ENCODE assay signal across 8 cellular contexts in the genomic region with DNA sequence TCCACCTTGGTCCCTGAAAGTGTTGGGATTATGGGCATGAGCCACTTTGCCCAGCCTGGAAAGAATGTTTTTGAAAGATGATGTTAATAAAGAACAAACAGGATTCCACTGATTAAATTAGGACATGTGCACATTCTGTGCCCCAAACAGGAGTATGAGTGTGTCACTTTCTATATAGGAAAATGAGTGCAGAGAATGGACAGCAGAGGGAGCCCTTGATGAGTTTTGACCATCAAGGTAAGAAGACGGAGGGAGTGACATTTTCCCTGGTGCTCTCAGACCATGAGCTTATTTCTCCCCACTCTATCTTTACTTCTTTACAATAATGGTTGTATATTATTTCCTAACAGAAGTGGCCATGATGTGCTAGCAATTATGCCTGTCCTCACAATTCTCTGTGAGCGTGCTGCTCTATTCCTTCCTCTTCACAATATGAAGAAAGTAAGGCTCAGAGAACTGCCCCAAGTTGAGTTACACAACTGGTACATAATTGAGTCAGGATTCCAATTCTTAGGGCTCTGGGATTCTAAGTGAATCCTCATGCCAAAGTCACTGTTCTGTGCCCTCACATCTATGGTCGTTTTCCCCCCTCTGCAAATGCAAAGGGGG. TPM values are rescaled to one million over a fixed set of nuclear protein-coding genes. Genes with fewer than 3 reads are reported as not detected.
DNase-seq lines count a peak whose midpoint lies in the region; ATAC-seq, FAIRE-seq and TF ChIP-seq lines count a peak whose summit lies in the region.

No MANE protein-coding gene starts in this region.

- H3K4me3 Mint-ChIP-seq in naive B cell, result no peak overlapping the region

- TF ChIP-seq CTCF in AG04450 (IDR thresholded peaks at IDR 0.05; ENCODE audit: low read depth, low read length) (peak; percentile 76), esophagus muscularis mucosa (IDR thresholded peaks at IDR 0.05) (peak; percentile 79 to 86 (median 85))

- H3K4me3 ChIP-seq in AG04450 (ENCODE audit: low read depth, low read length) (no peak overlapping the region), esophagus muscularis mucosa (no peak overlapping the region), aorta (ENCODE audit: low read length in 2 of 2) (no peak overlapping the region)

- DNase-seq in AG04450 (ENCODE audit: low read depth, low spot score) (peak; percentile 75), GM12892 (ENCODE audit: insufficient read length) (no peak), NCI-H510A treated with DMSO at 0.1 percent for 48 hours (lab: John Stamatoyannopoulos, UW) (peak; percentile 88), esophagus muscularis mucosa (ENCODE audit: extremely low spot score) (no peak), naive B cell (peak; percentile 20), aorta (no peak)
- peak; percentile 18 for DNase-seq in activated CD4-positive, alpha-beta T cell treated with anti-CD3 and anti-CD28 coated beads, Interleukin-2, amount 50 U/mL, for 1 hour

- intact Hi-C loops in esophagus muscularis mucosa (cut with DNase I), result loop anchor here (1.0 kb wide), 1 partner anchor 147 kb away; no protein-coding TSS in a partner anchor
- intact Hi-C loops in aorta (cut with DNase I), result no loop called here

- TF ChIP-seq EP300 in esophagus muscularis mucosa (IDR thresholded peaks at IDR 0.05), result no peak

- H3K9me3 ChIP-seq in AG04450 (ENCODE audit: control insufficient read depth, insufficient read depth, low read length) (peaks cover 2% of the 10 kb centered on the region; the same call in 1 of the 2 replicates), esophagus muscularis mucosa (no peaks in the 10 kb centered on the region), aorta (ENCODE audit: control insufficient read depth, low read length) (no peaks in the 10 kb centered on the region)

- FAIRE-seq in GM12892 (lab: Jason Lieb, UNC), result peak; percentile 5

- TF ChIP-seq POLR2A in GM12892 (IDR thresholded peaks at IDR 0.05; ENCODE audit: low read depth, low read length), result no peak
- no peak for TF ChIP-seq POLR2A in esophagus muscularis mucosa (IDR thresholded peaks at IDR 0.05; ENCODE audit: low read depth)

- no peak overlapping the region for H3K27ac Mint-ChIP-seq in naive B cell

- CTCF ChIA-PET in AG04450 (lab: Charles Lee), result interaction anchor here (0.6 to 10.6 kb wide), 33 partner anchors 10 to 1234 kb away, joined by 3 to 594 read pairs (median 4); partner anchors contain the start of gene SMARCAL1

- peaks cover 3 to 26% (median 12%) of the 10 kb centered on the region in 4 donors for H3K4me1 ChIP-seq in esophagus muscularis mucosa
- peaks cover 0 to 4% of the 10 kb centered on the region in 2 donors for H3K4me1 ChIP-seq in aorta (ENCODE audit: control insufficient read depth in 1 of 2, insufficient read depth in 2 of 2, low read length in 2 of 2)

- no peaks in the 10 kb centered on the region for H3K27me3 ChIP-seq in AG04450 (ENCODE audit: control insufficient read depth, insufficient read depth, low read length)
- no peaks in the 10 kb centered on the region for H3K27me3 ChIP-seq in esophagus muscularis mucosa
- no peaks in the 10 kb centered on the region for H3K27me3 ChIP-seq in aorta (ENCODE audit: control insufficient read depth in 1 of 2, insufficient read depth in 2 of 2, low read length in 1 of 2)

- no peak overlapping the region for H3K27ac ChIP-seq in AG04450 (ENCODE audit: low read depth, low read length)
- H3K27ac ChIP-seq in esophagus muscularis mucosa (replicated peaks in 1 of 4), result no peak overlapping the region
- peak overlapping the region in 1 of 2 donors; percentile 57 for H3K27ac ChIP-seq in aorta (ENCODE audit: low read depth in 1 of 2, low read length in 2 of 2)

- H3K36me3 Mint-ChIP-seq in naive B cell, result no peaks in the 10 kb centered on the region

- H3K27me3 Mint-ChIP-seq in naive B cell, result no peaks in the 10 kb centered on the region

- H3K4me1 Mint-ChIP-seq in naive B cell, result peaks cover 0 to 3% (median 0%) of the 10 kb centered on the region in 3 donors

- POLR2A ChIA-PET in AG04450 (lab: Yijun Ruan, JAX), result interaction anchor here (1.3 kb wide), 1 partner anchor 147 kb away, joined by 5 read pairs; no protein-coding TSS in a partner anchor

- 71% methylated on average over 3 of the region's 3 CpGs for WGBS in esophagus muscularis mucosa
- 48 to 57% methylated on average over 3 of the region's 3 CpGs for WGBS in aorta, 2 donors

- H3K36me3 ChIP-seq in esophagus muscularis mucosa (no peaks in the 10 kb centered on the region), aorta (ENCODE audit: control insufficient read depth in 1 of 2, insufficient read depth in 2 of 2, low read length in 1 of 2) (no peaks in the 10 kb centered on the region)

- ATAC-seq in HG03378 (IDR thresholded peaks at IDR 0.05; ENCODE audit: unreplicated experiment) (peak; percentile 68), naive B cell (ENCODE audit: low read depth in 2 of 2) (peak in 1 of 2 donors; percentile 44), aorta (ENCODE audit: low FRiP score) (peak; percentile 82)

- H3K9me3 Mint-ChIP-seq in naive B cell, result peaks cover 0 to 6% (median 0%) of the 10 kb centered on the region in 7 donors

RNA-seq across cellular contexts. Expression of gene RPL37A, which starts 20.6 kb away (rescaled TPM):
- polyA plus RNA-seq in AG04450 (2011; rRNA removed) (3,563 and 3,667 TPM in 2 replicates), naive B cell (ENCODE audit: low read depth in 6 of 6) (1,000 to 10,000 TPM; 1,779 to 4,557 (median 3,922) TPM), aorta (1,000 to 10,000 TPM; 4,723 to 6,118 TPM)
- 742 and 782 TPM in 2 replicates for polyA minus RNA-seq in AG04450 (2011; rRNA and poly(A)+ RNA removed)
- polyA plus RNA-seq in GM12892 (2012; ENCODE audit: missing spikeins), result 6,135 TPM
- total RNA-seq in esophagus muscularis mucosa (1,000 to 10,000 TPM; 1,371 to 1,915 (median 1,581) TPM), aorta (1,000 to 10,000 TPM; 1,684 to 1,766 TPM)

Comparison
In these comparisons a context has a peak if more than half of its experiments do, and no peak if none do; other contexts are left out.
1. DNase-seq: peak in AG04450 (single experiment), NCI-H510A treated with DMSO at 0.1 percent for 48 hours (single experiment), activated CD4-positive, alpha-beta T cell treated with anti-CD3 and anti-CD28 coated beads, Interleukin-2, amount 50 U/mL, for 1 hour (single experiment) and naive B cell (single experiment); none in GM12892 (single experiment), esophagus muscularis mucosa (single experiment) and aorta (0 of 2).